In the genomic region with DNA sequence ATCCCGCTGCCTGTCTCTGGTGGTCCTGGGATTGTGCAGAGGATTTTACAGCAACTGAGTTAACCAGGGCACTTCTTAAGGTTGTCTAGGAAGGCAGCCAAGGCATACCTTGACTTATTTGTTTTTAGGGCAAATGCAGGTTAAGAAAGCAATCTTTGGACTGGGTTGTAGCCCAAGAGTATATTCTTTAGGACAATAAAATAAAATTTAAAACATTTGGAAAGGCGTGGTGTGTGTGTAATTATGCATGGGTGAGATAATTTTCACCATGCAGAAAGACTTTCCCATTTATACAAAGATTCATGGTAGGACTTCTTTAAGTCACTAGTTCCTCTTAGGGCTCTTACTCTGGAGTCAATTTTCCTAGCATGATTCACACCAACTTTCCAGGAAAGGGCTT, we compare ENCODE assay signal across 9 cellular contexts.
"Had no signal": no experiment of that assay in that cellular context is flagged by ENCODE, and none has a peak within 500 bp of the region (broad histone marks: within the 10 kb centered on the region; RNA-seq: fewer than 3 reads in every experiment).

No MANE protein-coding gene starts in this region.

- DNase-seq: GM23248, GOT3, H7, H9, HCEC 1CT, HFFc6 had no signal

- H3K9me3 Mint-ChIP-seq: GM23338, H9 had no signal

- H3K9me3 ChIP-seq: HAP-1 had no signal

- H3K36me3 ChIP-seq: HAP-1 had no signal

- H3K4me1 Mint-ChIP-seq: GM23338, H9 had no signal

- H3K4me3 ChIP-seq: GM23248, GM23338, HAP-1 had no signal

- H3K27ac Mint-ChIP-seq: GM23338, H9, HFFc6 had no signal

- H3K4me3 Mint-ChIP-seq: GM23338, H9, HFFc6 had no signal

- ATAC-seq: GM23338, HCT116 had no signal

- H3K27ac ChIP-seq: GM23248 had no signal

- H3K9ac ChIP-seq: GM23248 had no signal
